17 cellular contexts compared by ENCODE assay signal in the genomic region with DNA sequence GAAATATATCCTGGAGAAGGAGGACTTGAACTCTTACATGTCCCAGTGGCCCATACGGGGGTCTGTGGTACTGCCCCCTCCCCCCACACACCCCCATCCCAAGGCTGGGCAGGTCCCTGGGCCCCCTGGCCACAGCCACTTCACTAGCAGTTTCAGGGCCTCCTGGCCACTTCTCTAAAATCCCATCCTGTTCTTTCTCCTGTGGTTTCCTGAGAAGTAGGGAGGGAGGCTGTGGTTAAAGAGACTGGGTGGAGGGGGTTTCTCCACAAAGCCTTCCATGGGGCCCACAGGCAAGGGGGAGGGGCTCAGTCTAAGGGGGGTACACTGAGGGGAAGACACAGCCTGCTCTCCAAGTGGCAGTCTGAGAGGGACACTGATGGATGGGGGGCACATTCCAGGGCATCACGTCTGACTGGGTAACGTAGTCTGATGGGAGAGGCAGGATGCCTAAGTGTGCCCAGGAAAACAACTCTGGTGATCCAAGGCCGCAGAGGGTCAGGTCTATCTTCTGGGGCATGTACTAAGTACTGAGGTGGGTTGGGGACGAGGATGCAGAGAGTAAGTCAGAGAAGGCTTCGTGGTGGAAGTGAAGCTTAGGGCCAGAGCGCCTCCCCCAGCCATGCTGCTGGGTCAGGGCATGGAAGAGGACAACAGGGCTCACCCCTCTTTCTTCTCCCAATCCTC. TPM values are rescaled to one million over a fixed set of nuclear protein-coding genes. Genes with fewer than 3 reads are reported as not detected.
DNase-seq lines count a peak whose midpoint lies in the region; ATAC-seq and FAIRE-seq lines count a peak whose summit lies in the region.
"Had no signal": no experiment of that assay in that cellular context is flagged by ENCODE, and none has a peak within 500 bp of the region (broad histone marks: within the 10 kb centered on the region; RNA-seq: fewer than 3 reads in every experiment).

No MANE protein-coding gene starts in this region.

- peak; percentile 21 for ATAC-seq in stimulated activated naive CD8-positive, alpha-beta T cell treated with anti-CD3 and anti-CD28 coated beads, Interleukin-15, amount 100 ng/mL, for 72 hours
- ATAC-seq in stimulated activated naive CD8-positive, alpha-beta T cell treated with anti-CD3 and anti-CD28 coated beads, Interleukin-15, Interleukin-2, amounts not matched to agents 100 U/mL and 50 U/mL, for 24 hours: no peak
- peak; percentile 6 for ATAC-seq in aorta (ENCODE audit: low FRiP score)

- H3K4me3 Mint-ChIP-seq in stimulated activated naive CD8-positive, alpha-beta T cell treated with anti-CD3 and anti-CD28 coated beads, Interleukin-15, amount 100 ng/mL, for 72 hours: peak overlapping the region; percentile 2 to 10

- peaks cover 23% of the 10 kb centered on the region for H3K27me3 Mint-ChIP-seq in stimulated activated naive CD8-positive, alpha-beta T cell treated with anti-CD3 and anti-CD28 coated beads, Interleukin-15, amount 100 ng/mL, for 72 hours

- no peaks in the 10 kb centered on the region for H3K9me3 ChIP-seq in aorta (ENCODE audit: control insufficient read depth, low read length)
- H3K9me3 ChIP-seq: gastrocnemius medialis, pancreas, SK-N-SH had no signal

- H3K4me3 ChIP-seq in aorta (ENCODE audit: low read length in 2 of 2): no peak overlapping the region
- H3K4me3 ChIP-seq: gastrocnemius medialis, pancreas had no signal

- peak overlapping the region; percentile 19 to 38 for H3K27ac Mint-ChIP-seq in stimulated activated naive CD8-positive, alpha-beta T cell treated with anti-CD3 and anti-CD28 coated beads, Interleukin-15, amount 100 ng/mL, for 72 hours

- H3K36me3 ChIP-seq in aorta (ENCODE audit: control insufficient read depth in 1 of 2, insufficient read depth in 2 of 2, low read length in 1 of 2): no peaks in the 10 kb centered on the region
- H3K36me3 ChIP-seq: gastrocnemius medialis, pancreas had no signal

- intact Hi-C loops in aorta (cut with DNase I): no loop called here

- no peak for DNase-seq in stimulated activated naive CD8-positive, alpha-beta T cell treated with anti-CD3 and anti-CD28 coated beads, Interleukin-15, amount 100 ng/mL, for 72 hours
- no peak for DNase-seq in stimulated activated naive CD8-positive, alpha-beta T cell treated with anti-CD3 and anti-CD28 coated beads, Interleukin-15, Interleukin-2, amounts not matched to agents 100 U/mL and 50 U/mL, for 24 hours
- DNase-seq in NOMO-1 treated with dmso at 0.1 percent for 144 hours (lab: John Stamatoyannopoulos, UW; ENCODE audit: unreplicated experiment): peak; percentile 86
- peak; percentile 20 for DNase-seq in globus pallidus (ENCODE audit: low spot score)
- no peak for DNase-seq in aorta
- DNase-seq in RCC 7860 (ENCODE audit: low spot score): no peak
- DNase-seq in cerebellum (ENCODE audit: low spot score): no peak
- no peak for DNase-seq in NCI-H524 (lab: John Stamatoyannopoulos, UW)
- DNase-seq: activated CD4-positive, CD25-positive, alpha-beta regulatory T cell treated with anti-CD3 and anti-CD28 coated beads, Interleukin-2, amount 50 U/mL, for 72 hours; activated T-cell treated with anti-CD3 and anti-CD28 coated beads for 4 hours; central memory CD4-positive, alpha-beta T cell; H7; NCI-H2107; pancreas had no signal

- peaks cover 43% of the 10 kb centered on the region for H3K4me1 Mint-ChIP-seq in stimulated activated naive CD8-positive, alpha-beta T cell treated with anti-CD3 and anti-CD28 coated beads, Interleukin-15, amount 100 ng/mL, for 72 hours

- WGBS in aorta, 2 donors: 66 to 68% methylated on average over 7 of the region's 7 CpGs

- FAIRE-seq in RCC 7860 (lab: Jason Lieb, UNC): no peak
- FAIRE-seq: endometrium, pancreas had no signal

- no peaks in the 10 kb centered on the region for H3K4me1 ChIP-seq in aorta (ENCODE audit: control insufficient read depth in 1 of 2, insufficient read depth in 2 of 2, low read length in 2 of 2)
- H3K4me1 ChIP-seq: gastrocnemius medialis, pancreas had no signal

- peaks cover 6 to 16% of the 10 kb centered on the region in 2 donors for H3K9me3 Mint-ChIP-seq in stimulated activated naive CD8-positive, alpha-beta T cell treated with anti-CD3 and anti-CD28 coated beads, Interleukin-15, amount 100 ng/mL, for 72 hours

- no peak overlapping the region for H3K27ac ChIP-seq in aorta (ENCODE audit: low read depth in 1 of 2, low read length in 2 of 2)
- H3K27ac ChIP-seq: gastrocnemius medialis, pancreas had no signal

- no peaks in the 10 kb centered on the region for H3K27me3 ChIP-seq in aorta (ENCODE audit: control insufficient read depth in 1 of 2, insufficient read depth in 2 of 2, low read length in 1 of 2)
- H3K27me3 ChIP-seq: gastrocnemius medialis, pancreas had no signal

RNA-seq across cellular contexts. Expression of gene C15orf39, which starts 48.0 kb away (rescaled TPM):
- total RNA-seq in aorta (10 to 100 TPM; 24.6 to 26.8 TPM), cerebellum (2.2 TPM)
- polyA plus RNA-seq in aorta: 1 to 10 TPM; 8.1 to 8.6 TPM

Comparison
In these comparisons a context has a peak if more than half of its experiments do, and no peak if none do; other contexts are left out.
1. DNase-seq: peak in NOMO-1 treated with dmso at 0.1 percent for 144 hours (single experiment) and globus pallidus (single experiment); none in stimulated activated naive CD8-positive, alpha-beta T cell treated with anti-CD3 and anti-CD28 coated beads, Interleukin-15, amount 100 ng/mL, for 72 hours (0 of 2), stimulated activated naive CD8-positive, alpha-beta T cell treated with anti-CD3 and anti-CD28 coated beads, Interleukin-15, Interleukin-2, amounts not matched to agents 100 U/mL and 50 U/mL, for 24 hours (single experiment), aorta (0 of 2), RCC 7860 (single experiment), cerebellum (single experiment) and NCI-H524 (0 of 2).